ENCODE assay signal across 18 cellular contexts in genomic region chr14:92877757-92878431, GRCh38. TPM values are rescaled to one million over a fixed set of nuclear protein-coding genes. Genes with fewer than 3 reads are reported as not detected.
DNase-seq lines count a peak whose midpoint lies in the region; ATAC-seq and TF ChIP-seq lines count a peak whose summit lies in the region.
"Had no signal": no experiment of that assay in that cellular context is flagged by ENCODE, and none has a peak within 500 bp of the region (broad histone marks: within the 10 kb centered on the region; RNA-seq: fewer than 3 reads in every experiment).

No MANE protein-coding gene starts in this region.

- no peak overlapping the region for H2AFZ ChIP-seq in PC-3 (ENCODE audit: low read length)

- no peaks in the 10 kb centered on the region for H3F3A ChIP-seq in PC-3 (ENCODE audit: low read length, unreplicated experiment)

- TF ChIP-seq CTCF in fibroblast of the aortic adventitia (IDR thresholded peaks at IDR 0.05; ENCODE audit: insufficient read depth, low read length): no peak
- TF ChIP-seq CTCF in lung (IDR thresholded peaks at IDR 0.05; ENCODE audit: control extremely low read depth, extremely low read depth): no peak
- no peak for TF ChIP-seq CTCF in thyroid gland (IDR thresholded peaks at IDR 0.05)
- TF ChIP-seq CTCF in PC-3 (conservative IDR thresholded peaks at IDR 0.05; ENCODE audit: low read depth, low read length): no peak

- intact Hi-C loops in thyroid gland (cut with DNase I) (no loop called here), PC-3 (cut with micrococcal nuclease) (no loop called here)

- ATAC-seq in lung (ENCODE audit: insufficient read depth, low FRiP score): peak; percentile 19
- ATAC-seq in PC-3: no peak
- no peak for ATAC-seq in GM18867 (IDR thresholded peaks at IDR 0.05; ENCODE audit: unreplicated experiment)
- ATAC-seq: natural killer cell treated with Interleukin-12 subunit alpha and Interleukin-12 subunit beta and Interleukin-15 and Interleukin-18, amount 100 ng/mL, for 72 hours; Panc1 had no signal

- no peak overlapping the region for H3K4me3 ChIP-seq in fibroblast of the aortic adventitia (ENCODE audit: low read depth, low read length)
- H3K4me3 ChIP-seq in lung: no peak overlapping the region
- H3K4me3 ChIP-seq in thyroid gland (replicated peaks in 1 of 3): no peak overlapping the region
- H3K4me3 ChIP-seq in PC-3 (ENCODE audit: low read length): no peak overlapping the region
- H3K4me3 ChIP-seq: skin epidermis had no signal

- no peak overlapping the region for H3K4me2 ChIP-seq in PC-3 (ENCODE audit: low read length)

- no peaks in the 10 kb centered on the region for H3K9me2 ChIP-seq in PC-3 (replicated peaks; ENCODE audit: low read length)

- BruUV-seq in PC-3 (replicated peaks; lab: Mats Ljungman, UMichigan): no TSS peak

- H4K20me1 ChIP-seq in PC-3 (ENCODE audit: low read length): no peaks in the 10 kb centered on the region

- H3K27ac ChIP-seq in lung (ENCODE audit: low read depth in 1 of 2, low read length in 1 of 2) (no peak overlapping the region), thyroid gland (no peak overlapping the region), PC-3 (ENCODE audit: low read length) (no peak overlapping the region)
- H3K27ac ChIP-seq: 22Rv1, skin epidermis had no signal

- 35 to 51% methylated on average over 18 of the region's 18 CpGs for WGBS in lung, 2 donors
- WGBS in thyroid gland, 2 donors: 36 to 45% methylated on average over 9 to 15 of the region's 18 CpGs

- POLR2A ChIA-PET in PC-3 (lab: Charles Lee; ENCODE audit: unreplicated experiment): no interaction called here

- no peaks in the 10 kb centered on the region for H3K36me3 ChIP-seq in lung (ENCODE audit: control insufficient read depth in 2 of 2, insufficient read depth in 2 of 2, low read length in 2 of 2)
- no peaks in the 10 kb centered on the region for H3K36me3 ChIP-seq in thyroid gland
- H3K36me3 ChIP-seq in PC-3 (ENCODE audit: low read depth, low read length): no peaks in the 10 kb centered on the region

- CTCF ChIA-PET in PC-3 (lab: Charles Lee): no interaction called here

- H3K4me1 ChIP-seq in lung (ENCODE audit: control insufficient read depth in 2 of 2, insufficient read depth in 2 of 2, low read length in 2 of 2) (no peaks in the 10 kb centered on the region), thyroid gland (no peaks in the 10 kb centered on the region), PC-3 (ENCODE audit: insufficient read depth, low read length) (peaks cover 6% of the 10 kb centered on the region; the same call in 1 of the 2 replicates)

- TF ChIP-seq POLR2A in thyroid gland (IDR thresholded peaks at IDR 0.05): no peak

- H3K27me3 ChIP-seq in lung (ENCODE audit: control insufficient read depth, insufficient read depth): no peaks in the 10 kb centered on the region
- H3K27me3 ChIP-seq in thyroid gland: no peaks in the 10 kb centered on the region
- H3K27me3 ChIP-seq in PC-3 (ENCODE audit: low read length): peaks cover 41% of the 10 kb centered on the region

- DNase-seq in NCI-H1092 treated with DMSO at 0.1 percent for 48 hours (lab: John Stamatoyannopoulos, UW): peak; percentile 13
- DNase-seq in NCI-H1092 (lab: John Stamatoyannopoulos, UW): no peak
- DNase-seq in fibroblast of the aortic adventitia (ENCODE audit: low read depth): peak; percentile 23
- DNase-seq in lung (ENCODE audit: low spot score): no peak
- DNase-seq in thyroid gland: peak; percentile 17 to 33
- DNase-seq in NCI-H1694 treated with DMSO at 0.1 percent for 48 hours (lab: John Stamatoyannopoulos, UW): no peak
- no peak for DNase-seq in PC-3
- DNase-seq: activated CD4-positive, alpha-beta T cell treated with anti-CD3 and anti-CD28 coated beads, Interleukin-2, amount 50 U/mL, for 1 hour; activated T-cell treated with anti-CD3 and anti-CD28 coated beads, Interleukin-2, amount 50 U/mL, for 48 hours; CD4-positive, CD25-positive, alpha-beta regulatory T cell; foreskin fibroblast; NCI-H345 had no signal

- no peak overlapping the region for H3K9ac ChIP-seq in PC-3 (ENCODE audit: low read length)

- no peaks in the 10 kb centered on the region for H3K9me3 ChIP-seq in lung (ENCODE audit: control insufficient read depth in 2 of 2, insufficient read depth in 1 of 2, low read length in 1 of 2)
- no peaks in the 10 kb centered on the region for H3K9me3 ChIP-seq in thyroid gland
- H3K9me3 ChIP-seq in PC-3 (ENCODE audit: low read length): no peaks in the 10 kb centered on the region

- no peaks in the 10 kb centered on the region for H3K79me2 ChIP-seq in PC-3 (ENCODE audit: low read length)

RNA-seq across cellular contexts. Expression of gene CHGA, which starts 45.1 kb away (rescaled TPM):
- 0.18 TPM in 1 of 2 replicates, not detected in the other for total RNA-seq in fibroblast of the aortic adventitia (ENCODE audit: low replicate concordance)
- 1 to 10 TPM; 1.1 to 4.4 TPM for total RNA-seq in lung
- polyA plus RNA-seq in lung: under 1 TPM; 0.47 to 0.51 TPM
- 1 to 10 TPM in 2 of 4 donors, under 1 TPM in 2; 0.54 to 9.6 (median 1.5) TPM for total RNA-seq in thyroid gland
- not detected in 2 replicates for total RNA-seq in PC-3 (2014; rRNA removed)
- total RNA-seq: CD4-positive, CD25-positive, alpha-beta regulatory T cell; natural killer cell treated with Interleukin-12 subunit alpha and Interleukin-12 subunit beta and Interleukin-15 and Interleukin-18, amount 100 ng/mL, for 72 hours; T-helper 2 cell treated with Interferon-gamma antibody and Interleukin-4, amounts not matched to agents 100 ng/mL and 5 ng/mL, for 36 hours had no signal

Comparison
In these comparisons a context has a peak if more than half of its experiments do, and no peak if none do; other contexts are left out.
1. DNase-seq: peak in NCI-H1092 treated with DMSO at 0.1 percent for 48 hours (single experiment), fibroblast of the aortic adventitia (single experiment) and thyroid gland (2 of 2); none in NCI-H1092 (single experiment), lung (single experiment), NCI-H1694 treated with DMSO at 0.1 percent for 48 hours (single experiment) and PC-3 (single experiment).